Comparison of ENCODE assay signal across 1 cellular context in genomic region chr14:53663709-53664108, GRCh38.
TF ChIP-seq lines count a peak whose summit lies in the region.

No MANE protein-coding gene starts in this region.

TF ChIP-seq in HepG2, 621 proteins besides CTCF, POLR2A, EP300 and RAD21 (continued from another document and continues in another):
- TF ChIP-seq, protein P1, sequence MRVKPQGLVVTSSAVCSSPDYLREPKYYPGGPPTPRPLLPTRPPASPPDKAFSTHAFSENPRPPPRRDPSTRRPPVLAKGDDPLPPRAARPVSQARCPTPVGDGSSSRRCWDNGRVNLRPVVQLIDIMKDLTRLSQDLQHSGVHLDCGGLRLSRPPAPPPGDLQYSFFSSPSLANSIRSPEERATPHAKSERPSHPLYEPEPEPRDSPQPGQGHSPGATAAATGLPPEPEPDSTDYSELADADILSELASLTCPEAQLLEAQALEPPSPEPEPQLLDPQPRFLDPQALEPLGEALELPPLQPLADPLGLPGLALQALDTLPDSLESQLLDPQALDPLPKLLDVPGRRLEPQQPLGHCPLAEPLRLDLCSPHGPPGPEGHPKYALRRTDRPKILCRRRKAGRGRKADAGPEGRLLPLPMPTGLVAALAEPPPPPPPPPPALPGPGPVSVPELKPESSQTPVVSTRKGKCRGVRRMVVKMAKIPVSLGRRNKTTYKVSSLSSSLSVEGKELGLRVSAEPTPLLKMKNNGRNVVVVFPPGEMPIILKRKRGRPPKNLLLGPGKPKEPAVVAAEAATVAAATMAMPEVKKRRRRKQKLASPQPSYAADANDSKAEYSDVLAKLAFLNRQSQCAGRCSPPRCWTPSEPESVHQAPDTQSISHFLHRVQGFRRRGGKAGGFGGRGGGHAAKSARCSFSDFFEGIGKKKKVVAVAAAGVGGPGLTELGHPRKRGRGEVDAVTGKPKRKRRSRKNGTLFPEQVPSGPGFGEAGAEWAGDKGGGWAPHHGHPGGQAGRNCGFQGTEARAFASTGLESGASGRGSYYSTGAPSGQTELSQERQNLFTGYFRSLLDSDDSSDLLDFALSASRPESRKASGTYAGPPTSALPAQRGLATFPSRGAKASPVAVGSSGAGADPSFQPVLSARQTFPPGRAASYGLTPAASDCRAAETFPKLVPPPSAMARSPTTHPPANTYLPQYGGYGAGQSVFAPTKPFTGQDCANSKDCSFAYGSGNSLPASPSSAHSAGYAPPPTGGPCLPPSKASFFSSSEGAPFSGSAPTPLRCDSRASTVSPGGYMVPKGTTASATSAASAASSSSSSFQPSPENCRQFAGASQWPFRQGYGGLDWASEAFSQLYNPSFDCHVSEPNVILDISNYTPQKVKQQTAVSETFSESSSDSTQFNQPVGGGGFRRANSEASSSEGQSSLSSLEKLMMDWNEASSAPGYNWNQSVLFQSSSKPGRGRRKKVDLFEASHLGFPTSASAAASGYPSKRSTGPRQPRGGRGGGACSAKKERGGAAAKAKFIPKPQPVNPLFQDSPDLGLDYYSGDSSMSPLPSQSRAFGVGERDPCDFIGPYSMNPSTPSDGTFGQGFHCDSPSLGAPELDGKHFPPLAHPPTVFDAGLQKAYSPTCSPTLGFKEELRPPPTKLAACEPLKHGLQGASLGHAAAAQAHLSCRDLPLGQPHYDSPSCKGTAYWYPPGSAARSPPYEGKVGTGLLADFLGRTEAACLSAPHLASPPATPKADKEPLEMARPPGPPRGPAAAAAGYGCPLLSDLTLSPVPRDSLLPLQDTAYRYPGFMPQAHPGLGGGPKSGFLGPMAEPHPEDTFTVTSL (CRISPR knock-in tag; IDR thresholded peaks at IDR 0.05; ENCODE audit: borderline replicate concordance) = 0 out of 2 replicates have a peak, but pooled peaks have one; percentile 8
- no peak for TF ChIP-seq HNRNPK (IDR thresholded peaks at IDR 0.05; ENCODE audit: low read depth, low read length, poor library complexity, severe bottlenecking)
- no peak for TF ChIP-seq ZNF326 (CRISPR knock-in tag; IDR thresholded peaks at IDR 0.05; ENCODE audit: borderline replicate concordance)
- no peak for TF ChIP-seq GLI4 (CRISPR knock-in tag; IDR thresholded peaks at IDR 0.05; ENCODE audit: borderline replicate concordance)
- no peak for TF ChIP-seq CERS6 (CRISPR knock-in tag; IDR thresholded peaks at IDR 0.05)
- TF ChIP-seq, protein P2, sequence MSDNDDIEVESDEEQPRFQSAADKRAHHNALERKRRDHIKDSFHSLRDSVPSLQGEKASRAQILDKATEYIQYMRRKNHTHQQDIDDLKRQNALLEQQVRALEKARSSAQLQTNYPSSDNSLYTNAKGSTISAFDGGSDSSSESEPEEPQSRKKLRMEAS (IDR thresholded peaks at IDR 0.05) = 0 out of 2 replicates have a peak, but pooled peaks have one; percentile 23
- TF ChIP-seq WIZ (CRISPR knock-in tag; IDR thresholded peaks at IDR 0.05) = no peak
- no peak for TF ChIP-seq PHF20 (CRISPR knock-in tag; IDR thresholded peaks at IDR 0.05)
- TF ChIP-seq, protein P3, sequence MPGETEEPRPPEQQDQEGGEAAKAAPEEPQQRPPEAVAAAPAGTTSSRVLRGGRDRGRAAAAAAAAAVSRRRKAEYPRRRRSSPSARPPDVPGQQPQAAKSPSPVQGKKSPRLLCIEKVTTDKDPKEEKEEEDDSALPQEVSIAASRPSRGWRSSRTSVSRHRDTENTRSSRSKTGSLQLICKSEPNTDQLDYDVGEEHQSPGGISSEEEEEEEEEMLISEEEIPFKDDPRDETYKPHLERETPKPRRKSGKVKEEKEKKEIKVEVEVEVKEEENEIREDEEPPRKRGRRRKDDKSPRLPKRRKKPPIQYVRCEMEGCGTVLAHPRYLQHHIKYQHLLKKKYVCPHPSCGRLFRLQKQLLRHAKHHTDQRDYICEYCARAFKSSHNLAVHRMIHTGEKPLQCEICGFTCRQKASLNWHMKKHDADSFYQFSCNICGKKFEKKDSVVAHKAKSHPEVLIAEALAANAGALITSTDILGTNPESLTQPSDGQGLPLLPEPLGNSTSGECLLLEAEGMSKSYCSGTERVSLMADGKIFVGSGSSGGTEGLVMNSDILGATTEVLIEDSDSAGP (CRISPR knock-in tag; IDR thresholded peaks at IDR 0.05; ENCODE audit: borderline replicate concordance) = no peak
- TF ChIP-seq, protein P4, sequence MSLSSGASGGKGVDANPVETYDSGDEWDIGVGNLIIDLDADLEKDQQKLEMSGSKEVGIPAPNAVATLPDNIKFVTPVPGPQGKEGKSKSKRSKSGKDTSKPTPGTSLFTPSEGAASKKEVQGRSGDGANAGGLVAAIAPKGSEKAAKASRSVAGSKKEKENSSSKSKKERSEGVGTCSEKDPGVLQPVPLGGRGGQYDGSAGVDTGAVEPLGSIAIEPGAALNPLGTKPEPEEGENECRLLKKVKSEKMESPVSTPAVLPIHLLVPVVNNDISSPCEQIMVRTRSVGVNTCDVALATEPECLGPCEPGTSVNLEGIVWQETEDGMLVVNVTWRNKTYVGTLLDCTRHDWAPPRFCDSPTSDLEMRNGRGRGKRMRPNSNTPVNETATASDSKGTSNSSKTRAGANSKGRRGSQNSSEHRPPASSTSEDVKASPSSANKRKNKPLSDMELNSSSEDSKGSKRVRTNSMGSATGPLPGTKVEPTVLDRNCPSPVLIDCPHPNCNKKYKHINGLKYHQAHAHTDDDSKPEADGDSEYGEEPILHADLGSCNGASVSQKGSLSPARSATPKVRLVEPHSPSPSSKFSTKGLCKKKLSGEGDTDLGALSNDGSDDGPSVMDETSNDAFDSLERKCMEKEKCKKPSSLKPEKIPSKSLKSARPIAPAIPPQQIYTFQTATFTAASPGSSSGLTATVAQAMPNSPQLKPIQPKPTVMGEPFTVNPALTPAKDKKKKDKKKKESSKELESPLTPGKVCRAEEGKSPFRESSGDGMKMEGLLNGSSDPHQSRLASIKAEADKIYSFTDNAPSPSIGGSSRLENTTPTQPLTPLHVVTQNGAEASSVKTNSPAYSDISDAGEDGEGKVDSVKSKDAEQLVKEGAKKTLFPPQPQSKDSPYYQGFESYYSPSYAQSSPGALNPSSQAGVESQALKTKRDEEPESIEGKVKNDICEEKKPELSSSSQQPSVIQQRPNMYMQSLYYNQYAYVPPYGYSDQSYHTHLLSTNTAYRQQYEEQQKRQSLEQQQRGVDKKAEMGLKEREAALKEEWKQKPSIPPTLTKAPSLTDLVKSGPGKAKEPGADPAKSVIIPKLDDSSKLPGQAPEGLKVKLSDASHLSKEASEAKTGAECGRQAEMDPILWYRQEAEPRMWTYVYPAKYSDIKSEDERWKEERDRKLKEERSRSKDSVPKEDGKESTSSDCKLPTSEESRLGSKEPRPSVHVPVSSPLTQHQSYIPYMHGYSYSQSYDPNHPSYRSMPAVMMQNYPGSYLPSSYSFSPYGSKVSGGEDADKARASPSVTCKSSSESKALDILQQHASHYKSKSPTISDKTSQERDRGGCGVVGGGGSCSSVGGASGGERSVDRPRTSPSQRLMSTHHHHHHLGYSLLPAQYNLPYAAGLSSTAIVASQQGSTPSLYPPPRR (CRISPR knock-in tag; IDR thresholded peaks at IDR 0.05; ENCODE audit: borderline replicate concordance) = no peak
- TF ChIP-seq ZMYM4 (CRISPR knock-in tag; IDR thresholded peaks at IDR 0.05) = 0 out of 2 replicates have a peak, but pooled peaks have one; percentile 32
- TF ChIP-seq RORA (CRISPR knock-in tag; IDR thresholded peaks at IDR 0.05) = no peak
- no peak for TF ChIP-seq MAF1 (CRISPR knock-in tag; IDR thresholded peaks at IDR 0.05; ENCODE audit: borderline replicate concordance)
- TF ChIP-seq NFKB2 (CRISPR knock-in tag; IDR thresholded peaks at IDR 0.05; ENCODE audit: borderline replicate concordance) = no peak
- peak; percentile 96 for TF ChIP-seq SMC3 (IDR thresholded peaks at IDR 0.05; ENCODE audit: low read length)
- peak; percentile 48; the same call in 1 of the 2 replicates for TF ChIP-seq HDAC1 (CRISPR knock-in tag; IDR thresholded peaks at IDR 0.05)
- no peak for TF ChIP-seq JDP2 (CRISPR knock-in tag; IDR thresholded peaks at IDR 0.05; ENCODE audit: borderline replicate concordance)
- TF ChIP-seq HMG20B (CRISPR knock-in tag; conservative IDR thresholded peaks at IDR 0.05) = no peak
- 0 out of 2 replicates have a peak, but pooled peaks have one; percentile 17 for TF ChIP-seq PAXIP1 (CRISPR knock-in tag; conservative IDR thresholded peaks at IDR 0.05)
- TF ChIP-seq MAFF (IDR thresholded peaks at IDR 0.05; ENCODE audit: low read depth, low read length) = no peak
- no peak for TF ChIP-seq NFKBIZ (CRISPR knock-in tag; IDR thresholded peaks at IDR 0.05)
- no peak for TF ChIP-seq ISL2 (CRISPR knock-in tag; IDR thresholded peaks at IDR 0.05)
- peak; percentile 39; the same call in 1 of the 2 replicates for TF ChIP-seq MEIS2 (CRISPR knock-in tag; IDR thresholded peaks at IDR 0.05)
- TF ChIP-seq U2AF1 (optimal IDR thresholded peaks at IDR 0.05; ENCODE audit: low read depth, low read length) = no peak
- TF ChIP-seq ZNF264 (CRISPR knock-in tag; IDR thresholded peaks at IDR 0.05) = no peak
- no peak for TF ChIP-seq HMGA1 (CRISPR knock-in tag; conservative IDR thresholded peaks at IDR 0.05)
- TF ChIP-seq ARNT (IDR thresholded peaks at IDR 0.05) = no peak
- TF ChIP-seq HOXA9 (CRISPR knock-in tag; IDR thresholded peaks at IDR 0.05; ENCODE audit: borderline replicate concordance) = no peak
- TF ChIP-seq, protein P5, sequence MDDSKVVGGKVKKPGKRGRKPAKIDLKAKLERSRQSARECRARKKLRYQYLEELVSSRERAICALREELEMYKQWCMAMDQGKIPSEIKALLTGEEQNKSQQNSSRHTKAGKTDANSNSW (CRISPR knock-in tag; IDR thresholded peaks at IDR 0.05; ENCODE audit: borderline replicate concordance) = no peak
- TF ChIP-seq, protein P6, sequence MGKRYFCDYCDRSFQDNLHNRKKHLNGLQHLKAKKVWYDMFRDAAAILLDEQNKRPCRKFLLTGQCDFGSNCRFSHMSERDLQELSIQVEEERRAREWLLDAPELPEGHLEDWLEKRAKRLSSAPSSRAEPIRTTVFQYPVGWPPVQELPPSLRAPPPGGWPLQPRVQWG (CRISPR knock-in tag; IDR thresholded peaks at IDR 0.05; ENCODE audit: borderline replicate concordance, low read depth) = no peak
- no peak for TF ChIP-seq SP140L (CRISPR knock-in tag; IDR thresholded peaks at IDR 0.05; ENCODE audit: borderline replicate concordance)
- TF ChIP-seq RAD51 (IDR thresholded peaks at IDR 0.05; ENCODE audit: borderline replicate concordance) = no peak
- TF ChIP-seq, protein P7, sequence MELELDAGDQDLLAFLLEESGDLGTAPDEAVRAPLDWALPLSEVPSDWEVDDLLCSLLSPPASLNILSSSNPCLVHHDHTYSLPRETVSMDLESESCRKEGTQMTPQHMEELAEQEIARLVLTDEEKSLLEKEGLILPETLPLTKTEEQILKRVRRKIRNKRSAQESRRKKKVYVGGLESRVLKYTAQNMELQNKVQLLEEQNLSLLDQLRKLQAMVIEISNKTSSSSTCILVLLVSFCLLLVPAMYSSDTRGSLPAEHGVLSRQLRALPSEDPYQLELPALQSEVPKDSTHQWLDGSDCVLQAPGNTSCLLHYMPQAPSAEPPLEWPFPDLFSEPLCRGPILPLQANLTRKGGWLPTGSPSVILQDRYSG (CRISPR knock-in tag; IDR thresholded peaks at IDR 0.05) = no peak
- TF ChIP-seq, protein P8, sequence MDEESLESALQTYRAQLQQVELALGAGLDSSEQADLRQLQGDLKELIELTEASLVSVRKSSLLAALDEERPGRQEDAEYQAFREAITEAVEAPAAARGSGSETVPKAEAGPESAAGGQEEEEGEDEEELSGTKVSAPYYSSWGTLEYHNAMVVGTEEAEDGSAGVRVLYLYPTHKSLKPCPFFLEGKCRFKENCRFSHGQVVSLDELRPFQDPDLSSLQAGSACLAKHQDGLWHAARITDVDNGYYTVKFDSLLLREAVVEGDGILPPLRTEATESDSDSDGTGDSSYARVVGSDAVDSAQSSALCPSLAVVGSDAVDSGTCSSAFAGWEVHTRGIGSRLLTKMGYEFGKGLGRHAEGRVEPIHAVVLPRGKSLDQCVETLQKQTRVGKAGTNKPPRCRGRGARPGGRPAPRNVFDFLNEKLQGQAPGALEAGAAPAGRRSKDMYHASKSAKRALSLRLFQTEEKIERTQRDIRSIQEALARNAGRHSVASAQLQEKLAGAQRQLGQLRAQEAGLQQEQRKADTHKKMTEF (CRISPR knock-in tag; IDR thresholded peaks at IDR 0.05) = 0 out of 2 replicates have a peak, but pooled peaks have one; percentile 38
- peak; percentile 64; the same call in 1 of the 2 replicates for TF ChIP-seq ZNF614 (CRISPR knock-in tag; IDR thresholded peaks at IDR 0.05; ENCODE audit: borderline replicate concordance)
- TF ChIP-seq SALL1 (CRISPR knock-in tag; IDR thresholded peaks at IDR 0.05) = peak; percentile 49; the same call in 1 of the 2 replicates
- no peak for TF ChIP-seq ZNF703 (CRISPR knock-in tag; IDR thresholded peaks at IDR 0.05; ENCODE audit: borderline replicate concordance)
- TF ChIP-seq THAP8 (CRISPR knock-in tag; IDR thresholded peaks at IDR 0.05; ENCODE audit: borderline replicate concordance) = no peak
- TF ChIP-seq ZNF550 (CRISPR knock-in tag; IDR thresholded peaks at IDR 0.05; ENCODE audit: borderline replicate concordance) = no peak
- TF ChIP-seq GABPB1 (CRISPR knock-in tag; IDR thresholded peaks at IDR 0.05) = no peak
